Comparison of ENCODE assay signal across 1 cellular context in genomic region chr2:99822487-99823218, GRCh38.
TF ChIP-seq lines count a peak whose summit lies in the region.

No MANE protein-coding gene starts in this region.

TF ChIP-seq in IMR-90, 13 proteins besides CTCF, POLR2A, EP300 and RAD21 (continued from another document):
- TF ChIP-seq ELK1 (IDR thresholded peaks at IDR 0.05; ENCODE audit: borderline replicate concordance, low read depth, low read length) (no peak), MAFK (IDR thresholded peaks at IDR 0.05; ENCODE audit: low read depth, low read length) (no peak), MAZ (IDR thresholded peaks at IDR 0.05; ENCODE audit: borderline replicate concordance, low read depth, low read length) (no peak), BHLHE40 (IDR thresholded peaks at IDR 0.05; ENCODE audit: low read depth, low read length) (no peak), USF2 (IDR thresholded peaks at IDR 0.05; ENCODE audit: low read depth, low read length) (no peak), MXI1 (IDR thresholded peaks at IDR 0.05; ENCODE audit: borderline replicate concordance, low read depth, low read length) (no peak), FOS (IDR thresholded peaks at IDR 0.05; ENCODE audit: low read depth, low read length) (no peak), RCOR1 (IDR thresholded peaks at IDR 0.05; ENCODE audit: insufficient replicate concordance, low read length) (no peak)
TF ChIP-seq in IMR-90: peak in this region for 0.
